Comparison of ENCODE assay signal across 11 cellular contexts in the genomic region with DNA sequence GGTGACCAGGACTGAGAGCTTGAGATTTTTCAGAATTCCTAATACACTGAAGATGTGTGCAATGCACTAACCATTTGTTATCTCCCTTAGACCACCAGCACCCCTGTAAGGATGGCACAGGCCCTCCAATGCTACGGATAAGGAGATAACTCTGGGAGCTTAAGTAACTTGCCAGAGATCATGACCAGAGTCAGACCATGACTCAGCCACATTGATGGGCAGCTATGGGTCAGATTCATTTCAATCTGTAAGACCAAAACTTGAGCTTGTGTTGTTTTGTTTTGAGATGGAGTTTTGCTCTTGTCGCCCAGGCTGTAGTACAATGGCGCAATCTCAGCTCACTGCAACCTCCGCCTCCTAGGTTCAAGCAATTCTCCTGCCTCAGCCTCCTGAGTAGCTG.
DNase-seq lines count a peak whose midpoint lies in the region.
"Had no signal": no experiment of that assay in that cellular context is flagged by ENCODE, and none has a peak within 500 bp of the region (broad histone marks: within the 10 kb centered on the region; RNA-seq: fewer than 3 reads in every experiment).

No MANE protein-coding gene starts in this region.

- intact Hi-C loops in activated T-helper 2 cell treated with anti-CD3 and anti-CD28 coated beads, Interferon-gamma antibody, Interleukin-2, Interleukin-4, amounts not matched to agents 10 μg/mL and 5 μg/mL and 100 μg/mL, durations not matched to agents 14 hours and 24 hours and 36 hours (cut with micrococcal nuclease) = loop anchor here (10.0 kb wide), 1 partner anchor 150 kb away; no protein-coding TSS in a partner anchor

- peaks cover 25% of the 10 kb centered on the region for H3K4me1 ChIP-seq in ACC112 (ENCODE audit: control insufficient read depth, insufficient read depth, low read length, unreplicated experiment)
- H3K4me1 ChIP-seq: pancreas had no signal

- H3K27me3 ChIP-seq in ACC112 (ENCODE audit: insufficient read depth, low read length) = no peaks in the 10 kb centered on the region
- H3K27me3 ChIP-seq: hepatocyte, pancreas had no signal

- no peaks in the 10 kb centered on the region for H3K27me3 Mint-ChIP-seq in activated T-helper 2 cell treated with anti-CD3 and anti-CD28 coated beads, Interferon-gamma antibody, Interleukin-2, Interleukin-4, amounts not matched to agents 10 μg/mL and 5 μg/mL and 100 μg/mL, durations not matched to agents 14 hours and 24 hours and 36 hours (ENCODE audit: low read depth)
- H3K27me3 Mint-ChIP-seq in immature natural killer cell (ENCODE audit: low read depth in 3 of 3) = peaks cover 7 to 13% (median 11%) of the 10 kb centered on the region in 3 donors

- DNase-seq in ELR (ENCODE audit: low read depth) = peak; percentile 74
- DNase-seq in activated T-helper 2 cell treated with anti-CD3 and anti-CD28 coated beads, Interferon-gamma antibody, Interleukin-2, Interleukin-4, amounts not matched to agents 10 μg/mL and 5 μg/mL and 100 μg/mL, durations not matched to agents 14 hours and 24 hours and 36 hours (ENCODE audit: low spot score) = no peak
- no peak for DNase-seq in immature natural killer cell
- DNase-seq in medulla oblongata (ENCODE audit: extremely low spot score) = no peak
- no peak for DNase-seq in SKM-1 treated with dmso at 0.1 percent for 144 hours (lab: John Stamatoyannopoulos, UW; ENCODE audit: unreplicated experiment)
- no peak for DNase-seq in NCI-H510A treated with DMSO at 0.1 percent for 48 hours (lab: John Stamatoyannopoulos, UW)
- no peak for DNase-seq in activated CD4-positive, alpha-beta T cell treated with anti-CD3 and anti-CD28 coated beads, Interleukin-2, amount 50 U/mL, for 4 hours
- DNase-seq: C1 segment of cervical spinal cord, pancreas had no signal

- peaks cover 66% of the 10 kb centered on the region for H3K4me1 Mint-ChIP-seq in activated T-helper 2 cell treated with anti-CD3 and anti-CD28 coated beads, Interferon-gamma antibody, Interleukin-2, Interleukin-4, amounts not matched to agents 10 μg/mL and 5 μg/mL and 100 μg/mL, durations not matched to agents 14 hours and 24 hours and 36 hours (ENCODE audit: low read depth)
- H3K4me1 Mint-ChIP-seq in immature natural killer cell = peaks cover 74 to 85% of the 10 kb centered on the region in 2 donors

- H3K79me2 ChIP-seq in ACC112 (ENCODE audit: control insufficient read depth, insufficient read depth, low read length, unreplicated experiment) = no peaks in the 10 kb centered on the region
- H3K79me2 ChIP-seq: hepatocyte had no signal

- peaks cover 23% of the 10 kb centered on the region for H3K36me3 Mint-ChIP-seq in activated T-helper 2 cell treated with anti-CD3 and anti-CD28 coated beads, Interferon-gamma antibody, Interleukin-2, Interleukin-4, amounts not matched to agents 10 μg/mL and 5 μg/mL and 100 μg/mL, durations not matched to agents 14 hours and 24 hours and 36 hours (ENCODE audit: low read depth)
- H3K36me3 Mint-ChIP-seq in immature natural killer cell = peaks cover 0 to 6% (median 5%) of the 10 kb centered on the region in 3 donors

- peak overlapping the region; percentile 93 for H3K27ac ChIP-seq in ACC112 (ENCODE audit: low read depth, low read length)
- H3K27ac ChIP-seq: hepatocyte, pancreas had no signal

- H3K4me3 ChIP-seq in ACC112 (ENCODE audit: low read depth, low read length) = peak overlapping the region; percentile 50; the same call in 1 of the 2 replicates
- H3K4me3 ChIP-seq: hepatocyte, pancreas had no signal

- H3K36me3 ChIP-seq in ACC112 (ENCODE audit: insufficient read depth, low read length) = no peaks in the 10 kb centered on the region
- H3K36me3 ChIP-seq: pancreas had no signal

- no peak overlapping the region for H2AFZ ChIP-seq in ACC112 (ENCODE audit: low read length, unreplicated experiment)
- H2AFZ ChIP-seq: hepatocyte had no signal

- no peaks in the 10 kb centered on the region for H3K9me3 Mint-ChIP-seq in activated T-helper 2 cell treated with anti-CD3 and anti-CD28 coated beads, Interferon-gamma antibody, Interleukin-2, Interleukin-4, amounts not matched to agents 10 μg/mL and 5 μg/mL and 100 μg/mL, durations not matched to agents 14 hours and 24 hours and 36 hours
- H3K9me3 Mint-ChIP-seq in immature natural killer cell = no peaks in the 10 kb centered on the region

- H3K4me3 Mint-ChIP-seq in activated T-helper 2 cell treated with anti-CD3 and anti-CD28 coated beads, Interferon-gamma antibody, Interleukin-2, Interleukin-4, amounts not matched to agents 10 μg/mL and 5 μg/mL and 100 μg/mL, durations not matched to agents 14 hours and 24 hours and 36 hours (ENCODE audit: low read depth) = no peak overlapping the region
- peak overlapping the region; percentile 43 to 84 (median 51) for H3K4me3 Mint-ChIP-seq in immature natural killer cell

- H3K27ac Mint-ChIP-seq in activated T-helper 2 cell treated with anti-CD3 and anti-CD28 coated beads, Interferon-gamma antibody, Interleukin-2, Interleukin-4, amounts not matched to agents 10 μg/mL and 5 μg/mL and 100 μg/mL, durations not matched to agents 14 hours and 24 hours and 36 hours = peak overlapping the region; percentile 46
- peak overlapping the region; percentile 90 to 99 (median 92) for H3K27ac Mint-ChIP-seq in immature natural killer cell
